ENCODE assay signal across 9 cellular contexts in genomic region chr3:42122261-42123011, GRCh38. TPM values are rescaled to one million over a fixed set of nuclear protein-coding genes. Genes with fewer than 3 reads are reported as not detected.
A peak's percentile ranks its signal among the peaks of the same experiment; 100 is the strongest.
DNase-seq lines count a peak whose midpoint lies in the region; ATAC-seq, FAIRE-seq and TF ChIP-seq lines count a peak whose summit lies in the region.
"Had no signal": no experiment of that assay in that cellular context is flagged by ENCODE, and none has a peak within 500 bp of the region (broad histone marks: within the 10 kb centered on the region; RNA-seq: fewer than 3 reads in every experiment).

No MANE protein-coding gene starts in this region.

- no peaks in the 10 kb centered on the region for H3K9me3 ChIP-seq in prostate gland

- H3K4me3 ChIP-seq in bronchial epithelial cell (ENCODE audit: low read depth, low read length) (no peak overlapping the region), prostate gland (no peak overlapping the region)

- no peak for TF ChIP-seq CTCF in bronchial epithelial cell (IDR thresholded peaks at IDR 0.05; ENCODE audit: insufficient read depth, low read length, severe bottlenecking)
- TF ChIP-seq CTCF in prostate gland (IDR thresholded peaks at IDR 0.05): no peak

- intact Hi-C loops in prostate gland (cut with DNase I): loop anchor here (10.0 kb wide), 1 partner anchor 322 kb away; no protein-coding TSS in a partner anchor

- TF ChIP-seq POLR2A in GM12892 (IDR thresholded peaks at IDR 0.05; ENCODE audit: low read depth, low read length): no peak
- TF ChIP-seq POLR2A in prostate gland (IDR thresholded peaks at IDR 0.05): no peak

- ATAC-seq in HG02642 (IDR thresholded peaks at IDR 0.05; ENCODE audit: poor library complexity, unreplicated experiment): peak; percentile 32
- ATAC-seq in GM21367 (IDR thresholded peaks at IDR 0.05; ENCODE audit: unreplicated experiment): no peak
- no peak for ATAC-seq in GM19467 (IDR thresholded peaks at IDR 0.05; ENCODE audit: unreplicated experiment)
- ATAC-seq: T-helper 17 cell had no signal

- H3K27me3 ChIP-seq in bronchial epithelial cell (ENCODE audit: control insufficient read depth, insufficient read depth, low read length) (no peaks in the 10 kb centered on the region), prostate gland (replicated peaks; ENCODE audit: insufficient read depth) (no peaks in the 10 kb centered on the region)

- peaks cover 13% of the 10 kb centered on the region for H3K4me1 ChIP-seq in prostate gland (replicated peaks)

- FAIRE-seq in GM12892 (lab: Jason Lieb, UNC): peak; percentile 64
- FAIRE-seq in bronchial epithelial cell (lab: Jason Lieb, UNC): no peak

- DNase-seq in GM12892 (ENCODE audit: insufficient read length) (no peak), bronchial epithelial cell (ENCODE audit: low read depth) (peak; percentile 83), prostate gland (ENCODE audit: low spot score) (peak; percentile 69), KBM-7 (no peak), NCI-H526 treated with DMSO at 0.1 percent for 48 hours (lab: John Stamatoyannopoulos, UW) (no peak)
- DNase-seq: T-helper 17 cell had no signal

- whole genome bisulfite sequencing in prostate gland: 52% methylated on average over 4 of the region's 4 CpGs

- H3K27ac ChIP-seq in prostate gland: peak overlapping the region; percentile 59 to 60

- H3K36me3 ChIP-seq in bronchial epithelial cell (ENCODE audit: control insufficient read depth, insufficient read depth, low read length) (peaks cover 4% of the 10 kb centered on the region), prostate gland (no peaks in the 10 kb centered on the region)

- in situ Hi-C loops in KBM-7 (cut with MboI; ENCODE audit: low pct_unique_long_range_greater_than_20kb, low sequenced_read_pairs): loop anchor here (25.0 kb wide), 1 partner anchor 315 kb away; no protein-coding TSS in a partner anchor

RNA-seq across cellular contexts. Expression of gene TRAK1, which starts 31.3 kb away (rescaled TPM):
- polyA plus RNA-seq in GM12892 (2012; ENCODE audit: missing spikeins): 20.9 TPM
- total RNA-seq in bronchial epithelial cell (36.1 and 43.5 TPM in 2 replicates), prostate gland (10 to 100 TPM; 35.6 to 80.3 TPM)

Comparison
In these comparisons a context has a peak if more than half of its experiments do, and no peak if none do; other contexts are left out.
1. DNase-seq: peak in bronchial epithelial cell (single experiment) and prostate gland (single experiment); none in GM12892 (single experiment), KBM-7 (single experiment) and NCI-H526 treated with DMSO at 0.1 percent for 48 hours (single experiment).